ENCODE assay signal across 23 cellular contexts in the genomic region with DNA sequence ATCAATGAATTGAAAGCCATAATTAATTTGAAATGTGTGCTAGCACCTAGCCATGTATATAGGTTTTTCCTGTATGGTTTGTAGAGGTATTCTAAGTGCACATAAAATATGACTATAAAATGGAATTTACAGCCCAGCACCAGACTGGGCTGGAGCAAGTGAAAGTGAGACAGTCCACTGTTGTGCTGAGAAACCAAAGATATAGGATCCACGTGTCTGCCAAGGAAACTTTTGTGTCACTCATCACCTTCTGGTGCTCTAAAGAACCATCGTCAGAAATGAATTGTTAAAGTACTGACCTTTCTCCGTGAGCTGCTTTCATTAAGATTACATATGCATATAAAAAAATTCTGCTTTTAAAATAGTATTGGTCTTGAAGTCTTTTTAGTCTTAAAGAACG.
"Had no signal": no experiment of that assay in that cellular context is flagged by ENCODE, and none has a peak within 500 bp of the region (broad histone marks: within the 10 kb centered on the region; RNA-seq: fewer than 3 reads in every experiment).

No MANE protein-coding gene starts in this region.

- H3K4me1 Mint-ChIP-seq: naive thymus-derived CD8-positive, alpha-beta T cell; stimulated activated naive B cell treated with anti-CD40 and anti-IgM and Interleukin-4, amounts not matched to agents 10 μg/mL and 1 μg/mL and 100 μg/mL, for 72 hours; stimulated activated naive CD8-positive, alpha-beta T cell treated with anti-CD3 and anti-CD28 coated beads, Interleukin-15, amount 100 ng/mL, for 72 hours had no signal

- H3K4me3 ChIP-seq: colonic mucosa, left lung, lung, mucosa of descending colon, psoas muscle, sigmoid colon, skin epidermis, testis, tibial nerve, upper lobe of right lung, vagina had no signal

- H3K27ac Mint-ChIP-seq: naive thymus-derived CD8-positive, alpha-beta T cell; stimulated activated naive B cell treated with anti-CD40 and anti-IgM and Interleukin-4, amounts not matched to agents 10 μg/mL and 1 μg/mL and 100 μg/mL, for 72 hours; stimulated activated naive CD8-positive, alpha-beta T cell treated with anti-CD3 and anti-CD28 coated beads, Interleukin-15, amount 100 ng/mL, for 72 hours had no signal

- ATAC-seq: foreskin keratinocyte; left lung; mucosa of descending colon; naive thymus-derived CD8-positive, alpha-beta T cell; psoas muscle; stimulated activated naive B cell treated with anti-CD40 and anti-IgM and Interleukin-4, amounts not matched to agents 10 μg/mL and 1 μg/mL and 100 μg/mL, for 72 hours; stimulated activated naive CD8-positive, alpha-beta T cell treated with anti-CD3 and anti-CD28 coated beads, Interleukin-15, amount 100 ng/mL, for 72 hours; upper lobe of right lung had no signal

- H3K27me3 Mint-ChIP-seq: stimulated activated naive CD8-positive, alpha-beta T cell treated with anti-CD3 and anti-CD28 coated beads, Interleukin-15, amount 100 ng/mL, for 72 hours had no signal

- H3K4me3 Mint-ChIP-seq: naive thymus-derived CD8-positive, alpha-beta T cell; stimulated activated naive B cell treated with anti-CD40 and anti-IgM and Interleukin-4, amounts not matched to agents 10 μg/mL and 1 μg/mL and 100 μg/mL, for 72 hours; stimulated activated naive CD8-positive, alpha-beta T cell treated with anti-CD3 and anti-CD28 coated beads, Interleukin-15, amount 100 ng/mL, for 72 hours had no signal

- H3K36me3 Mint-ChIP-seq: stimulated activated naive B cell treated with anti-CD40 and anti-IgM and Interleukin-4, amounts not matched to agents 10 μg/mL and 1 μg/mL and 100 μg/mL, for 72 hours had no signal

- DNase-seq: colonic mucosa; dermis blood vessel endothelial cell; foreskin keratinocyte; head of caudate nucleus; hypothalamus; kidney glomerular epithelial cell; left lung; mesendoderm; mucosa of descending colon; naive thymus-derived CD8-positive, alpha-beta T cell; psoas muscle; retina; sigmoid colon; stimulated activated CD4-positive, alpha-beta T cell treated with anti-CD3 and anti-CD28 coated beads, Interleukin-2, amount 100 ng/mL, for 24 hours; stimulated activated CD4-positive, alpha-beta T cell treated with anti-CD3 and anti-CD28 coated beads, Interleukin-4, amount 100 ng/mL, for 4 hours; stimulated activated naive B cell treated with anti-CD40 and anti-IgM and Interleukin-4, amounts not matched to agents 10 μg/mL and 1 μg/mL and 100 μg/mL, for 72 hours; stimulated activated naive CD8-positive, alpha-beta T cell treated with anti-CD3 and anti-CD28 coated beads, Interleukin-15, amount 100 ng/mL, for 72 hours; testis; upper lobe of right lung had no signal
